In the genomic region with DNA sequence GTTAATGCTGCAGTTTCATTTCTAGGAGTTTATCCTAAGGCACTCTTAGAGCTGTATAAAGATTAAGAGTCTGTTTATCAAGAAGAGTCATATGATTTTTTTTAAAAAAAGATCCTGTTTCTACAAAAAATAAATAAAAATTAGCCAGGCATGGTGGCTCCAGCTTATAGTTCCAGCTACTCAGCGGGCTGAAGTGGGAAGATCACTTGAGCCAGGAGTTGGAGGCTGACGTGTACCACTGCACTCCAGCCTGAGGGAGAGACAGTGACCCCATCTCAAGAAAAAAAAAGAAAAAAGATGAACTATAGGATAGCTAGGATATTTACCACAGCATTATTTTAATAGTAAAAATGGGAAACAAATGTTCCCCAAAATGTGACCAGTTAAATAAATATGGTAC, we compare ENCODE assay signal across 27 cellular contexts.
"Had no signal": no experiment of that assay in that cellular context is flagged by ENCODE, and none has a peak within 500 bp of the region (broad histone marks: within the 10 kb centered on the region; RNA-seq: fewer than 3 reads in every experiment).

No MANE protein-coding gene starts in this region.

- H3K4me1 ChIP-seq: prostate gland had no signal

- H3K27ac ChIP-seq: hepatocyte, left ventricle myocardium inferior, ovary, prostate gland, skin epidermis, stomach, testis, tibial artery, uterus had no signal

- H3K9me3 Mint-ChIP-seq: mesothelial cell of epicardium; naive B cell; natural killer cell; nephron progenitor cell; stimulated activated naive B cell treated with anti-CD40 and anti-IgM and Interleukin-4, amounts not matched to agents 10 μg/mL and 1 μg/mL and 100 μg/mL, for 72 hours had no signal

- H3K9me3 ChIP-seq: left ventricle myocardium inferior, ovary, prostate gland, stomach, testis, tibial artery, uterus had no signal

- H3K27me3 ChIP-seq: hepatocyte, ovary, stomach, testis, uterus had no signal

- H3K36me3 ChIP-seq: left ventricle myocardium inferior, ovary, prostate gland, stomach, tibial artery, uterus had no signal

- H3K36me3 Mint-ChIP-seq: mesothelial cell of epicardium, naive B cell, natural killer cell had no signal

- ATAC-seq: natural killer cell; right cardiac atrium; sciatic nerve; stimulated activated naive B cell treated with anti-CD40 and anti-IgM and Interleukin-4, amounts not matched to agents 10 μg/mL and 1 μg/mL and 100 μg/mL, for 72 hours; stimulated activated naive CD8-positive, alpha-beta T cell treated with anti-CD3 and anti-CD28 coated beads, Interleukin-15, Interleukin-2, amounts not matched to agents 100 U/mL and 50 U/mL, for 24 hours had no signal

- H3K27me3 Mint-ChIP-seq: naive B cell; stimulated activated naive B cell treated with anti-CD40 and anti-IgM and Interleukin-4, amounts not matched to agents 10 μg/mL and 1 μg/mL and 100 μg/mL, for 72 hours had no signal

- H3K4me3 ChIP-seq: hepatocyte, left ventricle myocardium inferior, lung, ovary, prostate gland, skin epidermis, stomach, testis, tibial artery, uterus had no signal

- H3K4me3 Mint-ChIP-seq: mesothelial cell of epicardium; natural killer cell; nephron progenitor cell; stimulated activated naive B cell treated with anti-CD40 and anti-IgM and Interleukin-4, amounts not matched to agents 10 μg/mL and 1 μg/mL and 100 μg/mL, for 72 hours had no signal

- DNase-seq: islet precursor cell; left ventricle myocardium inferior; mesendoderm; naive B cell; natural killer cell; nephron progenitor cell; ovary; posterior cingulate gyrus; retina; right cardiac atrium; stimulated activated CD4-positive, alpha-beta T cell treated with anti-CD3 and anti-CD28 coated beads, Interleukin-12 subunit alpha, Interleukin-12 subunit beta, amount 100 ng/mL, for 4 hours; stimulated activated CD4-positive, alpha-beta T cell treated with anti-CD3 and anti-CD28 coated beads, Interleukin-15, amount 100 ng/mL, for 24 hours; stimulated activated CD4-positive, alpha-beta T cell treated with anti-CD3 and anti-CD28 coated beads, Interleukin-2, amount 100 ng/mL, for 24 hours; stimulated activated CD4-positive, alpha-beta T cell treated with anti-CD3 and anti-CD28 coated beads, Interleukin-4, amount 100 ng/mL, for 1 hour; stimulated activated naive B cell treated with anti-CD40 and anti-IgM and Interleukin-4, amounts not matched to agents 10 μg/mL and 1 μg/mL and 100 μg/mL, for 72 hours; stimulated activated naive CD8-positive, alpha-beta T cell treated with anti-CD3 and anti-CD28 coated beads, Interleukin-15, Interleukin-2, amounts not matched to agents 100 U/mL and 50 U/mL, for 24 hours; stomach; testis; trophoblast cell; uterus had no signal

- H3K4me2 ChIP-seq: hepatocyte had no signal

- H2AFZ ChIP-seq: hepatocyte had no signal

- H3K27ac Mint-ChIP-seq: mesothelial cell of epicardium; naive B cell; natural killer cell; nephron progenitor cell; stimulated activated naive B cell treated with anti-CD40 and anti-IgM and Interleukin-4, amounts not matched to agents 10 μg/mL and 1 μg/mL and 100 μg/mL, for 72 hours had no signal
